8 cellular contexts compared by ENCODE assay signal in genomic region chr14:32252030-32252670, GRCh38. TPM values are rescaled to one million over a fixed set of nuclear protein-coding genes. Genes with fewer than 3 reads are reported as not detected.
DNase-seq lines count a peak whose midpoint lies in the region; ATAC-seq and TF ChIP-seq lines count a peak whose summit lies in the region.
"Had no signal": no experiment of that assay in that cellular context is flagged by ENCODE, and none has a peak within 500 bp of the region (broad histone marks: within the 10 kb centered on the region; RNA-seq: fewer than 3 reads in every experiment).

No MANE protein-coding gene starts in this region.

- TF ChIP-seq CTCF in GM12873 (IDR thresholded peaks at IDR 0.05; ENCODE audit: insufficient read depth, low read depth, low read length, missing control alignments) (peak; percentile 82), left ventricle myocardium inferior (IDR thresholded peaks at IDR 0.05; ENCODE audit: borderline replicate concordance) (peak; percentile 89)

- H3K9me3 ChIP-seq in left ventricle myocardium inferior (replicated peaks), result no peaks in the 10 kb centered on the region

- H3K36me3 ChIP-seq in left ventricle myocardium inferior, result no peaks in the 10 kb centered on the region

- peak; percentile 64 for DNase-seq in NAMALWA (ENCODE audit: low spot score)
- peak; percentile 79 to 81 for DNase-seq in SHP77 (lab: John Stamatoyannopoulos, UW)
- peak; percentile 52 for DNase-seq in amniotic stem cell (lab: John Stamatoyannopoulos, UW)
- DNase-seq in left ventricle myocardium inferior, result no peak
- DNase-seq in putamen (ENCODE audit: low spot score), result peak; percentile 76

- intact Hi-C loops in left ventricle myocardium inferior (cut with micrococcal nuclease), result loop anchor here (5.0 to 10.0 kb wide), 3 partner anchors 180 to 740 kb away; no protein-coding TSS in a partner anchor

- H3K4me3 ChIP-seq in left ventricle myocardium inferior, result no peak overlapping the region
- H3K4me3 ChIP-seq: skin epidermis had no signal

- ATAC-seq in HG02571 (IDR thresholded peaks at IDR 0.05; ENCODE audit: unreplicated experiment), result peak; percentile 81

- no peaks in the 10 kb centered on the region for H3K27me3 ChIP-seq in left ventricle myocardium inferior (ENCODE audit: low read depth)

- peak overlapping the region; percentile 46 for H3K27ac ChIP-seq in left ventricle myocardium inferior (replicated peaks)
- H3K27ac ChIP-seq: skin epidermis had no signal

- H3K4me1 ChIP-seq in left ventricle myocardium inferior, result peaks cover 44% of the 10 kb centered on the region

RNA-seq across cellular contexts. Expression of gene RNU6-8, which starts 49.1 kb away (rescaled TPM):
- not detected for total RNA-seq in left ventricle myocardium inferior

RNA-seq across cellular contexts. Expression of gene RNU6-7, which starts 50.3 kb away (rescaled TPM):
- not detected for total RNA-seq in left ventricle myocardium inferior
